20 cellular contexts compared by ENCODE assay signal in the genomic region with DNA sequence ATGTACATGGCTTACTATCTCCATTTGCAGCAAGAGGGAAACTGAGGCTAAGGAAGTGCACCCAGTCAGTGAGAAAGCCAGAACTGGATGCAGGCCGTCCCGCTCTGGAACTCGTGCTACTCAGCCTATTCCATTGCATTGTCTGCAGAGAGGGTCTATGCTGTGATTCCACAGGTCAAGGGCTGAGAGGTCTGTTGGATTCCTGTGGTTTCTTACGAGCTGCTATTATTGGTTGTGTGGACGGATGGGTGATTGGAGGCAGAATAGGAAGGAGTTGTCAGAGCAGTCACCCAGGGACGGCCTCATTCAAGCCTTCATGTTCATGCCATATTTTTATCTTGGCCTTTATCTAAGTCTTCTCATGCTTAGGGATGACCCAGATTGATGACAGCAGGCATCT. TPM values are rescaled to one million over a fixed set of nuclear protein-coding genes. Genes with fewer than 3 reads are reported as not detected.
DNase-seq lines count a peak whose midpoint lies in the region; ATAC-seq and TF ChIP-seq lines count a peak whose summit lies in the region.
"Had no signal": no experiment of that assay in that cellular context is flagged by ENCODE, and none has a peak within 500 bp of the region (broad histone marks: within the 10 kb centered on the region; RNA-seq: fewer than 3 reads in every experiment).

No MANE protein-coding gene starts in this region.

- H3K27me3 Mint-ChIP-seq in nephron progenitor cell (ENCODE audit: low read depth, poor library complexity): peaks cover 19% of the 10 kb centered on the region

- peak overlapping the region; percentile 38 for H3K27ac Mint-ChIP-seq in nephron progenitor cell
- H3K27ac Mint-ChIP-seq: CD8-positive, alpha-beta T cell; HFFc6 had no signal

- peak; percentile 0 for DNase-seq in Right ventricle myocardium superior
- no peak for DNase-seq in Right ventricle myocardium inferior (ENCODE audit: missing footprints)
- peak; percentile 22 for DNase-seq in fibroblast of villous mesenchyme (ENCODE audit: low read depth)
- no peak for DNase-seq in nephron progenitor cell
- no peak for DNase-seq in WERI-Rb-1
- DNase-seq in activated naive CD4-positive, alpha-beta T cell treated with anti-CD3 and anti-CD28 coated beads, Interleukin-2, amount 50 U/mL, for 16 hours: no peak
- DNase-seq in 8988T: no peak
- DNase-seq: C1 segment of cervical spinal cord; Caco-2; CD8-positive, alpha-beta T cell; DMS 273 treated with DMSO at 0.1 percent for 48 hours; DMS79; EL; GDM1; GOT3; HFFc6 had no signal

- ATAC-seq in Right ventricle myocardium superior (ENCODE audit: poor library complexity): no peak
- no peak for ATAC-seq in Right ventricle myocardium inferior
- ATAC-seq: CD8-positive, alpha-beta T cell; GM12878 had no signal

- no peaks in the 10 kb centered on the region for H3K36me3 Mint-ChIP-seq in nephron progenitor cell (ENCODE audit: low read depth)
- H3K36me3 Mint-ChIP-seq: CD8-positive, alpha-beta T cell had no signal

- no peak overlapping the region for H3K27ac ChIP-seq in WERI-Rb-1

- H3K27me3 ChIP-seq in WERI-Rb-1 (ENCODE audit: insufficient read depth, low read depth, severe bottlenecking): no peaks in the 10 kb centered on the region

- H3K9me3 Mint-ChIP-seq in nephron progenitor cell: no peaks in the 10 kb centered on the region
- H3K9me3 Mint-ChIP-seq: CD8-positive, alpha-beta T cell; HFFc6 had no signal

- intact Hi-C loops in Right ventricle myocardium superior (cut with DNase I) (no loop called here), Right ventricle myocardium inferior (cut with DNase I) (no loop called here)

- TF ChIP-seq CTCF in fibroblast of villous mesenchyme (IDR thresholded peaks at IDR 0.05; ENCODE audit: insufficient read depth, low read depth, low read length) (no peak), nephron progenitor cell (IDR thresholded peaks at IDR 0.05) (no peak), WERI-Rb-1 (IDR thresholded peaks at IDR 0.05; ENCODE audit: low read depth, low read length) (no peak)

- H3K4me1 Mint-ChIP-seq in nephron progenitor cell: no peaks in the 10 kb centered on the region

- H3K9me3 ChIP-seq in WERI-Rb-1 (ENCODE audit: severe bottlenecking): no peaks in the 10 kb centered on the region
- H3K9me3 ChIP-seq: Caco-2, HAP-1 had no signal

- H3K4me3 ChIP-seq in fibroblast of villous mesenchyme (ENCODE audit: low read depth, low read length) (no peak overlapping the region), WERI-Rb-1 (ENCODE audit: low read depth, low read length) (no peak overlapping the region)
- H3K4me3 ChIP-seq: GM12878, HAP-1 had no signal

- no peaks in the 10 kb centered on the region for H3K36me3 ChIP-seq in WERI-Rb-1
- H3K36me3 ChIP-seq: HAP-1 had no signal

- H3K4me3 Mint-ChIP-seq in nephron progenitor cell: no peak overlapping the region
- H3K4me3 Mint-ChIP-seq: CD8-positive, alpha-beta T cell; HFFc6 had no signal

RNA-seq across cellular contexts. Expression of a gene that starts 33.4 kb away (rescaled TPM):
- total RNA-seq in Right ventricle myocardium superior: not detected
- total RNA-seq in Right ventricle myocardium inferior: not detected
- not detected in 2 replicates for total RNA-seq in fibroblast of villous mesenchyme
- total RNA-seq: A172; A673; Caco-2; CD8-positive, alpha-beta T cell; GM12878; HFFc6 had no signal

Comparison
In these comparisons a context has a peak if more than half of its experiments do, and no peak if none do; other contexts are left out.
1. DNase-seq: peak in Right ventricle myocardium superior (single experiment) and fibroblast of villous mesenchyme (single experiment); none in Right ventricle myocardium inferior (single experiment), nephron progenitor cell (single experiment), WERI-Rb-1 (single experiment), activated naive CD4-positive, alpha-beta T cell treated with anti-CD3 and anti-CD28 coated beads, Interleukin-2, amount 50 U/mL, for 16 hours (single experiment) and 8988T (single experiment).